1 cellular context compared by ENCODE assay signal in genomic region chr9:136597141-136597885, GRCh38.
TF ChIP-seq lines count a peak whose summit lies in the region.

No MANE protein-coding gene starts in this region.

TF ChIP-seq in GM12878, 131 proteins besides CTCF, POLR2A, EP300 and RAD21:
- TF ChIP-seq BCLAF1 (IDR thresholded peaks at IDR 0.05): no peak
- TF ChIP-seq PKNOX1 (IDR thresholded peaks at IDR 0.05): no peak
- no peak for TF ChIP-seq HSF1 (IDR thresholded peaks at IDR 0.05; ENCODE audit: low read depth, low read length)
- TF ChIP-seq BCL3 (IDR thresholded peaks at IDR 0.05; ENCODE audit: borderline replicate concordance, insufficient read depth, low read depth, low read length, poor library complexity, severe bottlenecking): no peak
- no peak for TF ChIP-seq ZBTB40 (IDR thresholded peaks at IDR 0.05; ENCODE audit: borderline replicate concordance)
- no peak for TF ChIP-seq STAT1 (conservative IDR thresholded peaks at IDR 0.05)
- no peak for TF ChIP-seq PBX3 (IDR thresholded peaks at IDR 0.05; ENCODE audit: insufficient replicate concordance, low read depth, low read length)
- no peak for TF ChIP-seq RCOR1 (conservative IDR thresholded peaks at IDR 0.05; ENCODE audit: low read depth, low read length)
- no peak for TF ChIP-seq RBBP5 (conservative IDR thresholded peaks at IDR 0.05)
- TF ChIP-seq SUZ12 (IDR thresholded peaks at IDR 0.05; ENCODE audit: unreplicated experiment): no peak
